In the genomic region with DNA sequence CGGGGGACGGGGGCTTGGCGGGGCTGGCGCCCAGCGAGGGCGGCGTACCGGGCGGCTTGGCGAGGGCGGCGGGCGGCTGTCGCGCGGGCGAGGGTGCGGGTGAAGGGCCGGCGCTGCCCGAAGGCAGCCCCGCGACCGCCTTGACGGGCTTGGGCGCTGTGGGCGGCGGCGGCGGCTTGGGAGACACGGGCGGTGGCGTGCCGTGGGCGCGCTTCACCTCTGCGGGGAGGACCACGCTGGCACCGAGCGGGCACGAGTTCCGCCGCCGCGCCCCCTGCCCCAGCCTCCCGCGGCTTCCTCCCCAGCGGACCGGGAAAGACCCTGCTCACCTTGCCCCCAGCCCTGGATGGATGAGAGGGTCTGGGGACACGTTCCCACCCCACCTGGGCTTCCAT, we compare ENCODE assay signal across 15 cellular contexts. TPM values are rescaled to one million over a fixed set of nuclear protein-coding genes. Genes with fewer than 3 reads are reported as not detected.
DNase-seq lines count a peak whose midpoint lies in the region; ATAC-seq, FAIRE-seq and TF ChIP-seq lines count a peak whose summit lies in the region.
"Had no signal": no experiment of that assay in that cellular context is flagged by ENCODE, and none has a peak within 500 bp of the region (broad histone marks: within the 10 kb centered on the region; RNA-seq: fewer than 3 reads in every experiment).

No MANE protein-coding gene starts in this region.

- H3K14ac ChIP-seq in H1 (ENCODE audit: insufficient read length) (no peak overlapping the region), neuronal stem cell (ENCODE audit: low read length) (no peak overlapping the region)

- H3K27ac ChIP-seq in GM23338 (ENCODE audit: low read depth) = no peak overlapping the region
- H3K27ac ChIP-seq in H1 (ENCODE audit: low read depth, low read length) = no peak overlapping the region
- H3K27ac ChIP-seq in neuronal stem cell (replicated peaks; ENCODE audit: low read length) = no peak overlapping the region
- H3K27ac ChIP-seq: A549, C4-2B had no signal

- H3K4me3 Mint-ChIP-seq in GM23338 (no peak overlapping the region), T-helper 17 cell (peak overlapping the region; percentile 36)
- H3K4me3 Mint-ChIP-seq: CD4-positive, alpha-beta memory T cell had no signal

- ATAC-seq in GM23338 (no peak), T-helper 17 cell (no peak), HG03460 (IDR thresholded peaks at IDR 0.05; ENCODE audit: unreplicated experiment) (no peak)

- H3K27me3 ChIP-seq in GM23338 (ENCODE audit: insufficient read depth) (no peaks in the 10 kb centered on the region), H1 (replicated peaks in 1 of 4; ENCODE audit: control insufficient read depth in 3 of 4, extremely low read depth in 1 of 4, insufficient read depth in 3 of 4, low read length in 3 of 4) (no peaks in the 10 kb centered on the region; a peak in 1 of 7 replicates), neuronal stem cell (ENCODE audit: control insufficient read depth in 3 of 3, insufficient read depth in 3 of 3, low read depth in 1 of 3, low read length in 3 of 3) (no peaks in the 10 kb centered on the region)
- H3K27me3 ChIP-seq: BE2C had no signal

- H2AK5ac ChIP-seq in H1 (ENCODE audit: low read depth, low read length) = no peak overlapping the region
- peak overlapping the region; percentile 83 for H2AK5ac ChIP-seq in neuronal stem cell (ENCODE audit: low read depth, low read length)

- H2BK120ac ChIP-seq in H1 (replicated peaks; ENCODE audit: low read depth, low read length) (no peak overlapping the region), neuronal stem cell (ENCODE audit: low read depth, low read length) (no peak overlapping the region)

- H3K36me3 ChIP-seq in GM23338 (ENCODE audit: insufficient read depth) (no peaks in the 10 kb centered on the region; the same call in 1 of the 2 replicates), H1 (ENCODE audit: control insufficient read depth in 2 of 4, insufficient read depth in 4 of 4, low read length in 3 of 4) (peaks cover 11 to 37% (median 20%) of the 10 kb centered on the region in 4 experiments; a peak in 7 of 8 replicates), neuronal stem cell (replicated peaks in 1 of 2; ENCODE audit: control insufficient read depth in 2 of 2, insufficient read depth in 2 of 2, low read length in 2 of 2) (peaks cover 23 to 58% of the 10 kb centered on the region in 2 donors)

- H3K27ac Mint-ChIP-seq in GM23338 = no peak overlapping the region
- no peak overlapping the region for H3K27ac Mint-ChIP-seq in T-helper 17 cell
- H3K27ac Mint-ChIP-seq: CD4-positive, alpha-beta memory T cell had no signal

- no peaks in the 10 kb centered on the region for H3K9me2 ChIP-seq in GM23338 (ENCODE audit: insufficient read depth)

- peaks cover 22% of the 10 kb centered on the region for H3K36me3 Mint-ChIP-seq in GM23338 (ENCODE audit: low read depth)
- H3K36me3 Mint-ChIP-seq in T-helper 17 cell (ENCODE audit: low read depth) = no peaks in the 10 kb centered on the region

- DNase-seq in GM23338 (ENCODE audit: low spot score) (no peak), T-helper 17 cell (no peak), H1 (ENCODE audit: low read depth in 1 of 2, low spot score in 2 of 2) (no peak), neuronal stem cell (ENCODE audit: low spot score) (no peak), NCI-H524 (lab: John Stamatoyannopoulos, UW) (no peak), retina (no peak)
- DNase-seq: DMS79 had no signal

- H2BK5ac ChIP-seq in H1 (ENCODE audit: low read depth, low read length) = no peak overlapping the region
- H2BK5ac ChIP-seq in neuronal stem cell (ENCODE audit: low read length) = no peak overlapping the region

- POLR2A ChIA-PET in H1 (lab: Charles Lee; ENCODE audit: partially characterized antibody) = interaction anchor here (0.8 to 1.8 kb wide), 2 partner anchors 73 to 107 kb away, joined by 3 to 5 read pairs; a partner anchor contains a TSS

- no peaks in the 10 kb centered on the region for H3K4me1 ChIP-seq in GM23338 (ENCODE audit: insufficient read depth)
- H3K4me1 ChIP-seq in H1 (replicated peaks in 1 of 4; ENCODE audit: control insufficient read depth in 3 of 4, insufficient read depth in 4 of 4, low read length in 3 of 4) = peaks cover 0 to 7% (median 2%) of the 10 kb centered on the region in 4 experiments; a peak in 4 of 7 replicates
- peaks cover 0 to 3% of the 10 kb centered on the region in 2 donors for H3K4me1 ChIP-seq in neuronal stem cell (ENCODE audit: control insufficient read depth in 2 of 2, insufficient read depth in 1 of 2, low read depth in 1 of 2, low read length in 2 of 2)
- H3K4me1 ChIP-seq: A549, BE2C had no signal

- no peaks in the 10 kb centered on the region for H3K9me3 Mint-ChIP-seq in GM23338
- H3K9me3 Mint-ChIP-seq: CD4-positive, alpha-beta memory T cell had no signal

- H2BK12ac ChIP-seq in H1 (ENCODE audit: low read depth, low read length) (no peak overlapping the region), neuronal stem cell (ENCODE audit: low read length) (no peak overlapping the region)

- H3K79me1 ChIP-seq in H1 (ENCODE audit: low read depth, low read length) = no peaks in the 10 kb centered on the region
- H3K79me1 ChIP-seq in neuronal stem cell (ENCODE audit: low read depth, low read length) = peaks cover 2% of the 10 kb centered on the region

- no peak overlapping the region for H4K5ac ChIP-seq in H1 (ENCODE audit: insufficient read length, low read depth, low read length)

- no peak overlapping the region for H3K9ac ChIP-seq in H1 (replicated peaks in 1 of 4; ENCODE audit: extremely low read depth in 1 of 4, low read depth in 3 of 4, low read length in 3 of 4)
- no peak overlapping the region for H3K9ac ChIP-seq in neuronal stem cell (ENCODE audit: low read depth, low read length, poor library complexity)

- H3K4me3 ChIP-seq in GM23338 (0 out of 2 replicates have a peak overlapping the region, but pooled peaks have one; percentile 30), H1 (ENCODE audit: extremely low read depth in 1 of 4, insufficient read depth in 2 of 4, low read depth in 3 of 4, low read length in 4 of 4) (peak overlapping the region in 1 of 4 experiments; percentile 26; a peak in 2 of 8 replicates), neuronal stem cell (ENCODE audit: low read length in 2 of 2) (no peak overlapping the region)
- H3K4me3 ChIP-seq: A549 had no signal

- H3K4ac ChIP-seq in H1 (replicated peaks; ENCODE audit: insufficient read length, low read depth, low read length) (no peak overlapping the region), neuronal stem cell (ENCODE audit: low read length) (peak overlapping the region; percentile 53)

- FAIRE-seq in H1 (lab: Jason Lieb, UNC) = no peak
- FAIRE-seq: A549, G401.6, GM12892, H54 had no signal

- H3K9me3 ChIP-seq in T-helper 17 cell (ENCODE audit: control insufficient read depth, low read length, poor library complexity, severe bottlenecking) (no peaks in the 10 kb centered on the region), H1 (ENCODE audit: insufficient read depth in 2 of 2, low read depth in 1 of 2, low read length in 1 of 2) (no peaks in the 10 kb centered on the region), neuronal stem cell (replicated peaks in 1 of 2; ENCODE audit: control insufficient read depth in 2 of 2, insufficient read depth in 1 of 2, low read depth in 1 of 2, low read length in 2 of 2) (no peaks in the 10 kb centered on the region)
- H3K9me3 ChIP-seq: A549, BE2C had no signal

- H3K23me2 ChIP-seq in H1 (ENCODE audit: low read depth, low read length) = peaks cover 2% of the 10 kb centered on the region; the same call in 1 of the 2 replicates

- H2BK15ac ChIP-seq in H1 (ENCODE audit: low read length) (no peak overlapping the region), neuronal stem cell (ENCODE audit: low read length) (no peak overlapping the region)

- peaks cover 16% of the 10 kb centered on the region for H3K27me3 Mint-ChIP-seq in GM23338 (ENCODE audit: insufficient read depth, low read depth, poor library complexity)
- H3K27me3 Mint-ChIP-seq in T-helper 17 cell = no peaks in the 10 kb centered on the region
- H3K27me3 Mint-ChIP-seq: CD4-positive, alpha-beta memory T cell had no signal

- H3K56ac ChIP-seq in H1 (replicated peaks; ENCODE audit: insufficient read length, low read depth, low read length) = no peak overlapping the region

- no peak for TF ChIP-seq RAD21 in H1 (IDR thresholded peaks at IDR 0.05 in 1 of 2, conservative IDR thresholded peaks at IDR 0.05 in 1 of 2; ENCODE audit: low read depth in 2 of 2, low read length in 2 of 2)

- H2AFZ ChIP-seq in GM23338 (no peak overlapping the region), H1 (ENCODE audit: low read length) (no peak overlapping the region), neuronal stem cell (ENCODE audit: low read length) (no peak overlapping the region)

- no peak for TF ChIP-seq EP300 in H1 (IDR thresholded peaks at IDR 0.05; ENCODE audit: borderline replicate concordance in 1 of 2, low read depth in 2 of 2, low read length in 2 of 2)

- H3K4me2 ChIP-seq in GM23338 (no peak overlapping the region), H1 (ENCODE audit: insufficient read depth in 1 of 2, low read depth in 2 of 2, low read length in 2 of 2) (peak overlapping the region; percentile 28 to 38; a peak in 2 of 4 replicates), neuronal stem cell (ENCODE audit: insufficient read depth, low read length, poor library complexity, severe bottlenecking) (peak overlapping the region; percentile 18)
- H3K4me2 ChIP-seq: A549 had no signal

- H3K18ac ChIP-seq in H1 (ENCODE audit: extremely low read depth, low read length) (no peak overlapping the region), neuronal stem cell (ENCODE audit: low read length) (peak overlapping the region; percentile 76)

- TF ChIP-seq CTCF in GM23338 (conservative IDR thresholded peaks at IDR 0.05; ENCODE audit: low read depth in 2 of 2) = no peak
- TF ChIP-seq CTCF in H1 (IDR thresholded peaks at IDR 0.05; ENCODE audit: control extremely low read depth in 1 of 3, insufficient read depth in 1 of 3, low read depth in 1 of 3, low read length in 3 of 3) = no peak

- 0 out of 2 replicates have a peak, but pooled peaks cover 19% of the 10 kb centered on the region for H3F3A ChIP-seq in GM23338 (replicated peaks; ENCODE audit: low read depth)

- no peak overlapping the region for H2BK20ac ChIP-seq in H1 (ENCODE audit: low read length)

- H3K4me1 Mint-ChIP-seq in GM23338 (peaks cover 6% of the 10 kb centered on the region), T-helper 17 cell (peaks cover 3% of the 10 kb centered on the region)

- H3K79me2 ChIP-seq in GM23338 (replicated peaks; ENCODE audit: insufficient read depth) (no peaks in the 10 kb centered on the region), H1 (ENCODE audit: control insufficient read depth in 1 of 2, insufficient read depth in 2 of 2, low read length in 2 of 2) (no peaks in the 10 kb centered on the region)

- 80% methylated on average over 3 of the region's 50 CpGs; no CpG with 5 or more reads in 1 of the 2 experiments for WGBS in H1 (ENCODE audit: extremely low coverage in 1 of 2, insufficient coverage in 1 of 2, insufficient read length in 1 of 2, insufficient replicate concordance in 2 of 2, low coverage in 1 of 2, low lambda C conversion rate in 2 of 2, missing lambda C conversion rate in 1 of 2), 2 experiments
- no CpG with 5 or more reads among the region's 50 CpGs for WGBS in neuronal stem cell (ENCODE audit: extremely low coverage in 2 of 2, insufficient read length in 2 of 2, insufficient replicate concordance in 1 of 2), 2 donors

- no peak overlapping the region for H4K91ac ChIP-seq in H1 (replicated peaks; ENCODE audit: insufficient read length, low read length)
- no peak overlapping the region for H4K91ac ChIP-seq in neuronal stem cell (ENCODE audit: low read depth, low read length, poor library complexity)

- H3K23ac ChIP-seq in H1 (ENCODE audit: insufficient read length) (no peak overlapping the region), neuronal stem cell (ENCODE audit: low read depth, low read length, poor library complexity) (no peak overlapping the region)

- H4K8ac ChIP-seq in H1 (ENCODE audit: extremely low read depth, insufficient read depth, low read length) (no peak overlapping the region), neuronal stem cell (ENCODE audit: low read depth, low read length) (no peak overlapping the region)

- no peak for TF ChIP-seq POLR2A in H1 (IDR thresholded peaks at IDR 0.05; ENCODE audit: control extremely low read depth in 1 of 2, low read depth in 2 of 2, low read length in 2 of 2)

- CTCF ChIA-PET in H1 (lab: Charles Lee; ENCODE audit: partially characterized antibody) = no interaction called here

- no peaks in the 10 kb centered on the region; the same call in 1 of the 2 replicates for H4K20me1 ChIP-seq in GM23338 (replicated peaks; ENCODE audit: insufficient read depth)
- H4K20me1 ChIP-seq in H1 (replicated peaks in 1 of 2; ENCODE audit: control insufficient read depth in 1 of 2, insufficient read depth in 2 of 2, low read length in 2 of 2) = peaks cover 2 to 16% of the 10 kb centered on the region in 2 experiments

RNA-seq across cellular contexts. Expression of a gene that starts 17.3 kb away (rescaled TPM):
- total RNA-seq in GM23338 (2014; rRNA removed; shearing (Covaris generic)) = 2.4 and 6.2 TPM in 2 replicates
- polyA plus RNA-seq in GM23338 (2016; fragmentation: Nextera tagmentation; extraction: Ambion mirVana) (1.0 TPM in 2 replicates), H1 (2011; rRNA removed) (1.2 and 2.7 TPM in 2 replicates)
- under 1 TPM in 1 of 2 donors, not detected in 1; 0.05 TPM for total RNA-seq in T-helper 17 cell
- 6.4 and 6.5 TPM in 2 replicates for total RNA-seq in H1 (2021; fragmentation: NEBNext Ultra II Directional; extraction: Animal tissue kit (Norgen Biotek cat#: 25700))
- 2.0 TPM for polyA plus RNA-seq in H1 (2011; cell fraction: cytosol; rRNA removed)
- 9.8 TPM for polyA plus RNA-seq in H1 (2011; cell fraction: nucleus; rRNA removed)
- 2.7 to 3.7 TPM (median 3.2 TPM) in 4 replicates for polyA plus RNA-seq in H1 (2012, experiment 1 of 2)
- 2.8 TPM for polyA plus RNA-seq in H1 (2012, experiment 2 of 2)
- polyA plus RNA-seq in H1 (2013, experiment 1 of 2) = 2.0 TPM
- polyA plus RNA-seq in H1 (2013, experiment 2 of 2) = 1.9 TPM
- 0.93 and 1.9 TPM in 2 replicates for polyA minus RNA-seq in H1 (2011; rRNA and poly(A)+ RNA removed)
- 4.5 TPM for polyA minus RNA-seq in H1 (2011; cell fraction: cytosol; rRNA and poly(A)+ RNA removed)
- 4.4 TPM for polyA minus RNA-seq in H1 (2011; cell fraction: nucleus; rRNA and poly(A)+ RNA removed)
- 4.7 TPM for polyA plus RNA-seq in neuronal stem cell (2013, experiment 1 of 2)
- 4.7 TPM for polyA plus RNA-seq in neuronal stem cell (2013, experiment 2 of 2)
- total RNA-seq: CD4-positive, alpha-beta memory T cell had no signal
- polyA plus RNA-seq: CD4-positive, alpha-beta memory T cell had no signal

RNA-seq across cellular contexts. Expression of a gene that starts 23.5 kb away (rescaled TPM):
- 133 and 143 TPM in 2 replicates for total RNA-seq in GM23338 (2014; rRNA removed; shearing (Covaris generic))
- polyA plus RNA-seq in GM23338 (2016; fragmentation: Nextera tagmentation; extraction: Ambion mirVana) (36.4 and 41.4 TPM in 2 replicates), H1 (2011; rRNA removed) (96.8 and 140 TPM in 2 replicates)
- total RNA-seq in T-helper 17 cell = 10 to 100 TPM; 32.4 to 35.0 TPM
- total RNA-seq in H1 (2021; fragmentation: NEBNext Ultra II Directional; extraction: Animal tissue kit (Norgen Biotek cat#: 25700)) = 148 and 155 TPM in 2 replicates
- polyA plus RNA-seq in H1 (2011; cell fraction: cytosol; rRNA removed) = 87.7 TPM
- polyA plus RNA-seq in H1 (2011; cell fraction: nucleus; rRNA removed) = 166 TPM
- polyA plus RNA-seq in H1 (2012, experiment 1 of 2) = 72.2 to 138 TPM (median 118 TPM) in 4 replicates
- polyA plus RNA-seq in H1 (2012, experiment 2 of 2) = 99.5 TPM
- 119 TPM for polyA plus RNA-seq in H1 (2013, experiment 1 of 2)
- 114 TPM for polyA plus RNA-seq in H1 (2013, experiment 2 of 2)
- 88.7 and 112 TPM in 2 replicates for polyA minus RNA-seq in H1 (2011; rRNA and poly(A)+ RNA removed)
- polyA minus RNA-seq in H1 (2011; cell fraction: cytosol; rRNA and poly(A)+ RNA removed) = 80.9 TPM
- 56.2 TPM for polyA minus RNA-seq in H1 (2011; cell fraction: nucleus; rRNA and poly(A)+ RNA removed)
- 117 TPM for polyA plus RNA-seq in neuronal stem cell (2013, experiment 1 of 2)
- 112 TPM for polyA plus RNA-seq in neuronal stem cell (2013, experiment 2 of 2)

RNA-seq across cellular contexts. Expression of a gene that starts 26.1 kb away (rescaled TPM):
- 98.1 and 138 TPM in 2 replicates for total RNA-seq in GM23338 (2014; rRNA removed; shearing (Covaris generic))
- 55.3 and 58.8 TPM in 2 replicates for polyA plus RNA-seq in GM23338 (2016; fragmentation: Nextera tagmentation; extraction: Ambion mirVana)
- total RNA-seq in T-helper 17 cell = 10 to 100 TPM; 28.2 to 31.4 TPM
- 67.6 and 69.6 TPM in 2 replicates for total RNA-seq in H1 (2021; fragmentation: NEBNext Ultra II Directional; extraction: Animal tissue kit (Norgen Biotek cat#: 25700))
- polyA plus RNA-seq in H1 (2011; rRNA removed) = 321 and 440 TPM in 2 replicates
- 218 TPM for polyA plus RNA-seq in H1 (2011; cell fraction: cytosol; rRNA removed)
- 354 TPM for polyA plus RNA-seq in H1 (2011; cell fraction: nucleus; rRNA removed)
- polyA plus RNA-seq in H1 (2012, experiment 1 of 2) = 47.7 to 104 TPM (median 94.8 TPM) in 4 replicates
- polyA plus RNA-seq in H1 (2012, experiment 2 of 2) = 87.2 TPM
- 57.1 TPM for polyA plus RNA-seq in H1 (2013, experiment 1 of 2)
- 56.1 TPM for polyA plus RNA-seq in H1 (2013, experiment 2 of 2)
- polyA minus RNA-seq in H1 (2011; rRNA and poly(A)+ RNA removed) = 88.3 and 98.1 TPM in 2 replicates
- polyA minus RNA-seq in H1 (2011; cell fraction: cytosol; rRNA and poly(A)+ RNA removed) = 67.9 TPM
- polyA minus RNA-seq in H1 (2011; cell fraction: nucleus; rRNA and poly(A)+ RNA removed) = 111 TPM
- 74.1 TPM for polyA plus RNA-seq in neuronal stem cell (2013, experiment 1 of 2)
- polyA plus RNA-seq in neuronal stem cell (2013, experiment 2 of 2) = 70.9 TPM

RNA-seq across cellular contexts. Expression of a gene that starts 30.7 kb away (rescaled TPM):
- total RNA-seq in GM23338 (2014; rRNA removed; shearing (Covaris generic)) = 3.7 and 4.1 TPM in 2 replicates
- 8.7 and 11.6 TPM in 2 replicates for polyA plus RNA-seq in GM23338 (2016; fragmentation: Nextera tagmentation; extraction: Ambion mirVana)
- under 1 TPM; 0.21 to 0.57 TPM for total RNA-seq in T-helper 17 cell
- 4.3 and 5.3 TPM in 2 replicates for total RNA-seq in H1 (2021; fragmentation: NEBNext Ultra II Directional; extraction: Animal tissue kit (Norgen Biotek cat#: 25700))
- 5.4 and 6.6 TPM in 2 replicates for polyA plus RNA-seq in H1 (2011; rRNA removed)
- polyA plus RNA-seq in H1 (2011; cell fraction: cytosol; rRNA removed) = 7.4 TPM
- 23.2 TPM for polyA plus RNA-seq in H1 (2011; cell fraction: nucleus; rRNA removed)
- polyA plus RNA-seq in H1 (2012, experiment 1 of 2) = 6.8 to 14.2 TPM (median 12.7 TPM) in 4 replicates
- 4.8 TPM for polyA plus RNA-seq in H1 (2012, experiment 2 of 2)
- 11.6 TPM for polyA plus RNA-seq in H1 (2013, experiment 1 of 2)
- 13.9 TPM for polyA plus RNA-seq in H1 (2013, experiment 2 of 2)
- 2.4 and 2.6 TPM in 2 replicates for polyA minus RNA-seq in H1 (2011; rRNA and poly(A)+ RNA removed)
- 2.0 TPM for polyA minus RNA-seq in H1 (2011; cell fraction: cytosol; rRNA and poly(A)+ RNA removed)
- polyA minus RNA-seq in H1 (2011; cell fraction: nucleus; rRNA and poly(A)+ RNA removed) = 3.2 TPM
- polyA plus RNA-seq in neuronal stem cell (2013, experiment 1 of 2) = 4.2 TPM
- polyA plus RNA-seq in neuronal stem cell (2013, experiment 2 of 2) = 3.9 TPM

RNA-seq across cellular contexts. Expression of a gene that starts 31.6 kb away (rescaled TPM):
- total RNA-seq in GM23338 (2014; rRNA removed; shearing (Covaris generic)) = 3.8 and 5.3 TPM in 2 replicates
- polyA plus RNA-seq in GM23338 (2016; fragmentation: Nextera tagmentation; extraction: Ambion mirVana) (4.8 and 6.3 TPM in 2 replicates), H1 (2011; rRNA removed) (8.6 and 14.2 TPM in 2 replicates)
- 1 to 10 TPM; 2.6 to 4.0 TPM for total RNA-seq in T-helper 17 cell
- 6.1 and 8.5 TPM in 2 replicates for total RNA-seq in H1 (2021; fragmentation: NEBNext Ultra II Directional; extraction: Animal tissue kit (Norgen Biotek cat#: 25700))
- polyA plus RNA-seq in H1 (2011; cell fraction: cytosol; rRNA removed) = 9.8 TPM
- 97.1 TPM for polyA plus RNA-seq in H1 (2011; cell fraction: nucleus; rRNA removed)
- polyA plus RNA-seq in H1 (2012, experiment 1 of 2) = 6.1 to 13.0 TPM (median 8.1 TPM) in 4 replicates
- polyA plus RNA-seq in H1 (2012, experiment 2 of 2) = 12.6 TPM
- 4.7 TPM for polyA plus RNA-seq in H1 (2013, experiment 1 of 2)
- 3.5 TPM for polyA plus RNA-seq in H1 (2013, experiment 2 of 2)
- polyA minus RNA-seq in H1 (2011; rRNA and poly(A)+ RNA removed) = 1.00 and 1.0 TPM in 2 replicates
- polyA minus RNA-seq in H1 (2011; cell fraction: cytosol; rRNA and poly(A)+ RNA removed) = 3.2 TPM
- 9.2 TPM for polyA minus RNA-seq in H1 (2011; cell fraction: nucleus; rRNA and poly(A)+ RNA removed)
- polyA plus RNA-seq in neuronal stem cell (2013, experiment 1 of 2) = 9.0 TPM
- 9.1 TPM for polyA plus RNA-seq in neuronal stem cell (2013, experiment 2 of 2)
